ENCODE assay signal across 20 cellular contexts in genomic region chr17:2685696-2686095, GRCh38. TPM values are rescaled to one million over a fixed set of nuclear protein-coding genes. Genes with fewer than 3 reads are reported as not detected.
A peak's percentile ranks its signal among the peaks of the same experiment; 100 is the strongest.
DNase-seq lines count a peak whose midpoint lies in the region; ATAC-seq, FAIRE-seq and TF ChIP-seq lines count a peak whose summit lies in the region.
"Had no signal": no experiment of that assay in that cellular context is flagged by ENCODE, and none has a peak within 500 bp of the region (broad histone marks: within the 10 kb centered on the region; RNA-seq: fewer than 3 reads in every experiment).

No MANE protein-coding gene starts in this region.

- H3K36me3 ChIP-seq in H7 (replicated peaks; ENCODE audit: control insufficient read depth, insufficient read depth, low read length) = peaks cover 6% of the 10 kb centered on the region
- H3K36me3 ChIP-seq in osteoblast (ENCODE audit: insufficient read depth, low read length) = peaks cover 34% of the 10 kb centered on the region
- H3K36me3 ChIP-seq: uterus had no signal

- H3K27ac ChIP-seq in AG04450 (ENCODE audit: low read depth, low read length) (peak overlapping the region; percentile 2), osteoblast (ENCODE audit: low read depth, low read length) (no peak overlapping the region)
- H3K27ac ChIP-seq: KMS-11, uterus had no signal

- H3K9me3 ChIP-seq in AG04450 (ENCODE audit: control insufficient read depth, insufficient read depth, low read length) (no peaks in the 10 kb centered on the region; the same call in 1 of the 2 replicates), osteoblast (ENCODE audit: low read depth, low read length) (no peaks in the 10 kb centered on the region)
- H3K9me3 ChIP-seq: uterus had no signal

- peak in 1 of 2 donors; percentile 5 for ATAC-seq in left cardiac atrium
- no peak for ATAC-seq in GM18873 (IDR thresholded peaks at IDR 0.05; ENCODE audit: low FRiP score, unreplicated experiment)
- ATAC-seq: natural killer cell treated with Interleukin-12 subunit alpha and Interleukin-12 subunit beta and Interleukin-15 and Interleukin-18, amount 100 ng/mL, for 72 hours had no signal

- DNase-seq in AG04450 (ENCODE audit: low read depth, low spot score) (no peak), H7 (peak; percentile 56), left cardiac atrium (peak; percentile 25), osteoblast (ENCODE audit: insufficient read length, low spot score, missing footprints) (peak; percentile 35), SKM-1 (lab: John Stamatoyannopoulos, UW; ENCODE audit: unreplicated experiment) (no peak), middle frontal gyrus (ENCODE audit: extremely low spot score, low spot score) (no peak), GM19239 (ENCODE audit: insufficient read length, low spot score) (no peak)
- DNase-seq: activated CD8-positive, alpha-beta memory T cell treated with anti-CD3 and anti-CD28 coated beads, Interleukin-2, amount 50 U/mL, for 48 hours; activated naive CD4-positive, alpha-beta T cell treated with anti-CD3 and anti-CD28 coated beads for 36 hours; anterior cingulate cortex; cerebellar nuclear complex; effector memory CD4-positive, alpha-beta T cell; mesendoderm; NCI-H1105; NCI-H526 treated with DMSO at 0.1 percent for 48 hours; SHP77 treated with DMSO at 0.1 percent for 48 hours; uterus had no signal

- FAIRE-seq in GM19239 (lab: Jason Lieb, UNC) = no peak

- peaks cover 10% of the 10 kb centered on the region for H4K20me1 ChIP-seq in osteoblast (ENCODE audit: insufficient read depth, low read length)

- TF ChIP-seq CTCF in AG04450 (IDR thresholded peaks at IDR 0.05; ENCODE audit: low read depth, low read length) (no peak), osteoblast (IDR thresholded peaks at IDR 0.05; ENCODE audit: extremely low read depth, low read depth, low read length) (no peak)

- POLR2A ChIA-PET in AG04450 (lab: Yijun Ruan, JAX) = interaction anchor here (1.3 kb wide), 1 partner anchor 10 kb away, joined by 4 read pairs; no protein-coding TSS in a partner anchor

- no peak overlapping the region for H2AFZ ChIP-seq in osteoblast (ENCODE audit: low read length)

- H3K4me3 ChIP-seq in AG04450 (ENCODE audit: low read depth, low read length) (no peak overlapping the region), H7 (ENCODE audit: insufficient read depth, low read depth, low read length) (no peak overlapping the region), osteoblast (ENCODE audit: insufficient read depth, low read length) (no peak overlapping the region)
- H3K4me3 ChIP-seq: uterus had no signal

- H3K79me2 ChIP-seq in osteoblast (ENCODE audit: insufficient read depth, low read length) = peaks cover 19% of the 10 kb centered on the region

- H3K4me1 ChIP-seq in osteoblast (ENCODE audit: insufficient read depth, low read length) = peaks cover 23% of the 10 kb centered on the region
- H3K4me1 ChIP-seq: uterus had no signal

- CTCF ChIA-PET in AG04450 (lab: Charles Lee) = interaction anchor here (1.1 to 1.6 kb wide), 3 partner anchors 10 to 303 kb away, joined by 4 to 5 read pairs (median 4); no protein-coding TSS in a partner anchor

- no peaks in the 10 kb centered on the region for H3K27me3 ChIP-seq in AG04450 (ENCODE audit: control insufficient read depth, insufficient read depth, low read length)
- H3K27me3 ChIP-seq in H7 (ENCODE audit: control insufficient read depth, insufficient read depth, low read length) = no peaks in the 10 kb centered on the region
- H3K27me3 ChIP-seq in osteoblast (ENCODE audit: insufficient read depth, low read length) = no peaks in the 10 kb centered on the region
- H3K27me3 ChIP-seq: uterus had no signal

- intact Hi-C loops in left cardiac atrium (cut with DNase I) = loop anchor here in 1 of 2 donors (10.0 kb wide), 1 partner anchor 171 kb away; the partner anchor contains the start of gene METTL16

- no peak overlapping the region for H3K4me2 ChIP-seq in osteoblast (ENCODE audit: insufficient read depth, low read length)
- H3K4me2 ChIP-seq: KMS-11 had no signal

RNA-seq across cellular contexts. Expression of gene CLUH, which starts 25.9 kb away (rescaled TPM):
- 7.1 and 9.0 TPM in 2 replicates for polyA plus RNA-seq in AG04450 (2011; rRNA removed)
- 9.5 and 12.0 TPM in 2 replicates for polyA minus RNA-seq in AG04450 (2011; rRNA and poly(A)+ RNA removed)
- total RNA-seq in H7 (2014; rRNA removed; shearing (Covaris generic)) = 131 and 148 TPM in 2 replicates
- 100 to 1,000 TPM in 1 of 2 donors, 10 to 100 TPM in 1; 98.4 to 118 TPM for total RNA-seq in left cardiac atrium
- total RNA-seq in osteoblast = 36.2 and 41.6 TPM in 2 replicates

Comparison
In these comparisons a context has a peak if more than half of its experiments do, and no peak if none do; other contexts are left out.
1. DNase-seq: peak in H7 (single experiment), left cardiac atrium (single experiment) and osteoblast (single experiment); none in AG04450 (single experiment), SKM-1 (single experiment), middle frontal gyrus (single experiment) and GM19239 (single experiment).